Comparison of ENCODE assay signal across 1 cellular context in the genomic region with DNA sequence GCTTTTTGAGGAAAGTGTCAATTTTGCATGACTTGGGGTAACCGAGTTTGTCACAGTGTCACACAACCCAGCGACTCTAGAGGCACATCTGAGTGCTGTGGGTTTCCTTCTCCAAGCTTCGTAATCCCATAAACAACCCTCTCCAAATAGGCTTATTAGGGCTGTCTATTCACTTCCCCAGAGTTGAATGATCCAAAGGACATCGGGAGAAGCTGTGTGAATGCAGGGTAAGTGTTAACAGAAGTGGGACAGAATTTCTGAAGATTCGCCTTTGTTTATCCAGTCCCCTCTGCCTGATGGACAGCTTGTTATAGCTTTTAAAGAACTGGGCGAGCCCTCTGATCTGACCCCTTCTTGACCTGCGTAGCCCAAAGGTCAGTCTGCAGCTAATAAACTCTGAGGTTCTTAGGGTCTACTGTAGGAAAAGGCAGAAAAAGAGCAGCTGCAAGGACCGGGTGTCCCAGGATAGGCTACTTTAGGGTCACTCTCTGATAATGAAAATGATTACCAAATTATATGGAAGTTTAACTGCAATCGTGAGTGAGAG.
TF ChIP-seq lines count a peak whose summit lies in the region.

No MANE protein-coding gene starts in this region.

TF ChIP-seq in liver, 16 proteins besides CTCF, POLR2A, EP300 and RAD21 (continued from another document):
- TF ChIP-seq, protein P1, sequence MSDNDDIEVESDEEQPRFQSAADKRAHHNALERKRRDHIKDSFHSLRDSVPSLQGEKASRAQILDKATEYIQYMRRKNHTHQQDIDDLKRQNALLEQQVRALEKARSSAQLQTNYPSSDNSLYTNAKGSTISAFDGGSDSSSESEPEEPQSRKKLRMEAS (IDR thresholded peaks at IDR 0.05) = no peak
- TF ChIP-seq NR2F2 (IDR thresholded peaks at IDR 0.05) (peak; percentile 47), RXRA (IDR thresholded peaks at IDR 0.05) (peak; percentile 69 to 71), HNF4A (conservative IDR thresholded peaks at IDR 0.05) (no peak)
